8 cellular contexts compared by ENCODE assay signal in the genomic region with DNA sequence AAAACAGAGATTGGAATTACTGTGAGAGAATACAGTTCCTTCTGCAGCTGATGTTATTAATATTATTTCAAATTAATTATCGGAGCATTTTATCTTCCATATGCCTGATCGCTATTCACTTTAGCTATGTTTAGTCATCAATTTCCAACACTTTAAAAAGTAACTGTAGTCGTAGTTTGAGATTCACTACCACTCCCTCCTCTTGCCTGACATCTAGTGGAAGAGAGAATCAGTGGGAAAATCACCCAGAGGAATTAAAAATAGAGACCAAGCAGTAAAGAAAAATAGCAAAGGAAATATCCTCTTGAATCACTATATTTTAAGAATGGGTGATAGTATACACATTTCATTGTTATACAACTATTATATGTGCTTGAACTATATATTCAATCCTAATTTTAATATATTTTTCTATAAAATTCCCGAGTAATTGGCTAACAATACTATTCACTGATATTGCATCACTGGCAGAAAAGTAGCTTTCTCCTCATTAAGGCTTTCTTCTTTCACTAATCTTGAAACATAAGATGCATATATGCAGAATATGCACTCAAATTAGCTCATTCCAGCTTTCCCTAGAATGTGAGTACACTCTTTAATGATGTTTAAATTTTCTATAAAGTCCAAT.
DNase-seq lines count a peak whose midpoint lies in the region; ATAC-seq and TF ChIP-seq lines count a peak whose summit lies in the region.

No MANE protein-coding gene starts in this region.

- H3K4me1 Mint-ChIP-seq in type B pancreatic cell (ENCODE audit: unreplicated experiment): no peaks in the 10 kb centered on the region

- H3K4me1 ChIP-seq in heart left ventricle: no peaks in the 10 kb centered on the region
- no peaks in the 10 kb centered on the region for H3K4me1 ChIP-seq in right cardiac atrium (ENCODE audit: control insufficient read depth, insufficient read depth, low read length)

- H3K36me3 ChIP-seq in heart left ventricle: no peaks in the 10 kb centered on the region

- no peak overlapping the region for H3K27ac Mint-ChIP-seq in type B pancreatic cell

- 17 to 25% (median 21%) methylated on average over 4 of the region's 4 CpGs for WGBS in heart left ventricle, 4 donors
- WGBS in right cardiac atrium: 18% methylated on average over 4 of the region's 4 CpGs

- H3K9me3 Mint-ChIP-seq in type B pancreatic cell: no peaks in the 10 kb centered on the region

- H3K9me3 ChIP-seq in heart left ventricle (peaks cover 0 to 3% (median 0%) of the 10 kb centered on the region in 12 donors), right cardiac atrium (ENCODE audit: control insufficient read depth, low read length) (peaks cover 2% of the 10 kb centered on the region)

- no peak overlapping the region for H3K4me3 Mint-ChIP-seq in type B pancreatic cell

- intact Hi-C loops in heart left ventricle (cut with DNase I) (no loop called here), right cardiac atrium (cut with DNase I) (no loop called here)

- TF ChIP-seq POLR2A in heart left ventricle (IDR thresholded peaks at IDR 0.05): no peak

- H3K27ac ChIP-seq in heart left ventricle: no peak overlapping the region
- no peak overlapping the region for H3K27ac ChIP-seq in right cardiac atrium (ENCODE audit: low read length)

- H3K36me3 Mint-ChIP-seq in type B pancreatic cell: no peaks in the 10 kb centered on the region

- H3K27me3 ChIP-seq in heart left ventricle (no peaks in the 10 kb centered on the region), right cardiac atrium (ENCODE audit: control insufficient read depth, insufficient read depth) (no peaks in the 10 kb centered on the region)

- H3K27me3 Mint-ChIP-seq in type B pancreatic cell: no peaks in the 10 kb centered on the region

- ATAC-seq in heart left ventricle (no peak), right cardiac atrium (no peak)

- TF ChIP-seq CTCF in heart left ventricle (IDR thresholded peaks at IDR 0.05) (peak in 8 of 12 donors; percentile 17 to 43 (median 28)), epithelial cell of esophagus (IDR thresholded peaks at IDR 0.05; ENCODE audit: insufficient read depth, low read depth, low read length, missing control alignments) (peak; percentile 19), type B pancreatic cell (conservative IDR thresholded peaks at IDR 0.05) (peak; percentile 78)

- no peak for DNase-seq in heart left ventricle
- no peak for DNase-seq in right cardiac atrium
- DNase-seq in NOMO-1 treated with DMSO at 0.1 percent for 48 hours (lab: John Stamatoyannopoulos, UW; ENCODE audit: unreplicated experiment): peak; percentile 70
- DNase-seq in epithelial cell of esophagus (ENCODE audit: low read depth): peak; percentile 6
- no peak for DNase-seq in type B pancreatic cell (ENCODE audit: extremely low spot score, unreplicated experiment)
- no peak for DNase-seq in NK-92 treated with Interleukin-12 subunit alpha and Interleukin-12 subunit beta, amount 100 ng/mL, for 24 hours (lab: John Stamatoyannopoulos, UW)
- no peak for DNase-seq in COLO668 (lab: John Stamatoyannopoulos, UW; ENCODE audit: unreplicated experiment)
- DNase-seq in LoVo (ENCODE audit: low spot score): no peak

- H3K4me3 ChIP-seq in heart left ventricle (no peak overlapping the region), right cardiac atrium (ENCODE audit: low read length) (no peak overlapping the region), epithelial cell of esophagus (ENCODE audit: low read length) (no peak overlapping the region)

Comparison
In these comparisons a context has a peak if more than half of its experiments do, and no peak if none do; other contexts are left out.
1. DNase-seq: peak in NOMO-1 treated with DMSO at 0.1 percent for 48 hours (single experiment) and epithelial cell of esophagus (single experiment); none in heart left ventricle (0 of 5), right cardiac atrium (0 of 3), type B pancreatic cell (single experiment), NK-92 treated with Interleukin-12 subunit alpha and Interleukin-12 subunit beta, amount 100 ng/mL, for 24 hours (single experiment), COLO668 (single experiment) and LoVo (single experiment).
2. CTCF ChIP-seq: peak in every context shown above with its lines; median percentile 78 in type B pancreatic cell; 28 in heart left ventricle; 19 in epithelial cell of esophagus.